Comparison of ENCODE assay signal across 1 cellular context in genomic region chr3:171311784-171312183, GRCh38.
TF ChIP-seq lines count a peak whose summit lies in the region.

No MANE protein-coding gene starts in this region.

TF ChIP-seq in HEK293, 187 proteins besides CTCF, POLR2A, EP300 and RAD21:
- TF ChIP-seq SCRT2 (tag by site-specific recombination; IDR thresholded peaks at IDR 0.05) (no peak), ZNF112 (tag by site-specific recombination; IDR thresholded peaks at IDR 0.05) (no peak), ZNF366 (tag by site-specific recombination; conservative IDR thresholded peaks at IDR 0.05) (no peak), SETDB1 (IDR thresholded peaks at IDR 0.05; ENCODE audit: insufficient read length, low read length) (no peak), KLF8 (tag by site-specific recombination; IDR thresholded peaks at IDR 0.05) (no peak), ZNF677 (tag by site-specific recombination; IDR thresholded peaks at IDR 0.05) (no peak), ZNF621 (tag by site-specific recombination; IDR thresholded peaks at IDR 0.05) (no peak), ZNF223 (tag by site-specific recombination; IDR thresholded peaks at IDR 0.05) (no peak), ZFHX2 (tag by site-specific recombination; conservative IDR thresholded peaks at IDR 0.05) (peak; percentile 75), EGR2 (tag by site-specific recombination; IDR thresholded peaks at IDR 0.05; ENCODE audit: low read depth) (peak; percentile 29; the same call in 1 of the 2 replicates), ZBTB10 (tag by site-specific recombination; IDR thresholded peaks at IDR 0.05) (no peak)
